ENCODE assay signal across 8 cellular contexts in the genomic region with DNA sequence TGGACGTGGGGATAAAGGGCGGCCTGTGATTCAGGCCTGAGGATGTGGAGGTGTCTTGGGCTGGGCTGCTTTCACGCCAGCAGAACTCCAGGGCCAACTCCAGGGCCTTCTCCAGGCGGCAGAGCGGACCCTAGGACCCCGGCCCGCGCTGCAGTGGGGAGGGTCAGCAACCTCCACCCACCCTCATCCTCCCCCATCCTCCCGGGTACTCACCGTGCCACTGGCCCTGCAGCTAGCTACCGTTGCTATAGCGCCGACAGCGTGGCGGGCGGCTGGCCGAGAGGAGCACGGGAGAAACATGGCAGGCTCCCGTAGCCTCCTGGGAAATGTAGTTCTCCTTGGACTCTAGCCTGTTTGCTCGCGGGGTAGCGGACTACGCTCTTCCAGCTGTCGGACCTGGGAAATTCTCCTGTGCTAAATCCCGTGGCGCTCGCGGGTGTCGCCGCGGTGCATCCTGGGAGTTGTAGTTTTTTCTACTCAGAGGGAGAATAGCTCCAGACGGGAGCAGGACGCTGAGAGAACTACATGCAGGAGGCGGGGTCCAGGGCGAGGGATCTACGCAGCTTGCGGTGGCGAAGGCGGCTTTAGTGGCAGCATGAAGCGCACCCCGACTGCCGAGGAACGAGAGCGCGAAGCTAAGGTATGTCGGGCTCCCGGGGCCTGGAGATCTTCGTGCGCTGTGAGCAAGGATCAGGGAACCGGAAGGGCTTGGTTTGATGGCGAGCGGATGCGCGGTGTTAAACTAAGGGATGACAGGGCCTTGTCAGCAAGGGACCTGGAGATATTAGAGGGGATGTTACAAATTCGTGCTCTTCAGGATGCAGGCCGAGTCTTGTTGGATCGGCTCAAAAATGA. TPM values are rescaled to one million over a fixed set of nuclear protein-coding genes. Genes with fewer than 3 reads are reported as not detected.
A peak's percentile ranks its signal among the peaks of the same experiment; 100 is the strongest.
DNase-seq lines count a peak whose midpoint lies in the region; ATAC-seq, FAIRE-seq and TF ChIP-seq lines count a peak whose summit lies in the region.

Gene FTO (plus strand): TSS at position 567 of the 855 bp plus-strand sequence.
Gene RPGRIP1L (minus strand): TSS at position 270 of the 855 bp plus-strand sequence. CDS start 3,136 bp downstream, outside the sequence.

- intact Hi-C loops in kidney (cut with DNase I): no loop called here

- H3K36me3 ChIP-seq in kidney (ENCODE audit: control insufficient read depth in 1 of 2, insufficient read depth in 2 of 2, low read length in 2 of 2): no peaks in the 10 kb centered on the region

- H3K4me3 ChIP-seq in kidney (ENCODE audit: low read length in 2 of 2): peak within 1 kb of the TSS; percentile 95 to 100

- peak within 1 kb of the TSS; percentile 52 to 74 for H3K27ac ChIP-seq in kidney (ENCODE audit: low read depth in 2 of 2, low read length in 2 of 2)

- peaks cover 0 to 10% of the 10 kb centered on the region in 2 donors for H3K4me1 ChIP-seq in kidney (ENCODE audit: control insufficient read depth in 1 of 2, insufficient read depth in 1 of 2, low read depth in 1 of 2, low read length in 2 of 2)

- H3K9me3 ChIP-seq in kidney (ENCODE audit: control insufficient read depth in 1 of 2, low read length in 2 of 2): no peaks in the 10 kb centered on the region

- TF ChIP-seq CTCF in AG09319 (IDR thresholded peaks at IDR 0.05; ENCODE audit: low read depth, low read length): peak; percentile 2
- TF ChIP-seq CTCF in kidney (IDR thresholded peaks at IDR 0.05; ENCODE audit: borderline replicate concordance, extremely low read depth, insufficient read depth): peak; percentile 11

- DNase-seq in AG09319 (ENCODE audit: extremely low read depth, low read depth): peak; percentile 97
- DNase-seq in NCI-H446 (lab: John Stamatoyannopoulos, UW): peak; percentile 87 to 96
- DNase-seq in activated CD4-positive, CD25-positive, alpha-beta regulatory T cell treated with anti-CD3 and anti-CD28 coated beads, Interleukin-2, amount 50 U/mL, for 72 hours: peak; percentile 96
- DNase-seq in cerebellum (ENCODE audit: low spot score): peak; percentile 95
- peak; percentile 99 for DNase-seq in kidney
- peak; percentile 99 for DNase-seq in stimulated activated CD4-positive, alpha-beta T cell treated with anti-CD3 and anti-CD28 coated beads, Interleukin-15, amount 100 ng/mL, for 24 hours

- FAIRE-seq in kidney (lab: Jason Lieb, UNC): peak; percentile 97

- ATAC-seq in GM19025 (IDR thresholded peaks at IDR 0.05; ENCODE audit: low read depth, unreplicated experiment): peak; percentile 99
- ATAC-seq in HG03342 (IDR thresholded peaks at IDR 0.05; ENCODE audit: unreplicated experiment): peak; percentile 98

- H3K9ac ChIP-seq in kidney (ENCODE audit: low read length in 2 of 2): peak within 1 kb of the TSS; percentile 87 to 97

RNA-seq across cellular contexts. Expression of gene FTO, which starts in this region (rescaled TPM):
- 139 TPM for total RNA-seq in cerebellum
- total RNA-seq in kidney: 116 TPM
- 22.3 TPM for polyA plus RNA-seq in kidney (ENCODE audit: insufficient read depth, low read depth, low replicate concordance)

RNA-seq across cellular contexts. Expression of gene RPGRIP1L, which starts in this region (rescaled TPM):
- total RNA-seq in cerebellum (34.8 TPM), kidney (10.2 TPM)
- polyA plus RNA-seq in kidney (ENCODE audit: insufficient read depth, low read depth, low replicate concordance): 4.3 TPM

Comparison
In these comparisons a context has a peak if more than half of its experiments do, and no peak if none do; other contexts are left out.
1. Peak in every context shown above with its lines: DNase-seq, ATAC-seq, H3K4me3 ChIP-seq and H3K27ac ChIP-seq.